8 cellular contexts compared by ENCODE assay signal in the genomic region with DNA sequence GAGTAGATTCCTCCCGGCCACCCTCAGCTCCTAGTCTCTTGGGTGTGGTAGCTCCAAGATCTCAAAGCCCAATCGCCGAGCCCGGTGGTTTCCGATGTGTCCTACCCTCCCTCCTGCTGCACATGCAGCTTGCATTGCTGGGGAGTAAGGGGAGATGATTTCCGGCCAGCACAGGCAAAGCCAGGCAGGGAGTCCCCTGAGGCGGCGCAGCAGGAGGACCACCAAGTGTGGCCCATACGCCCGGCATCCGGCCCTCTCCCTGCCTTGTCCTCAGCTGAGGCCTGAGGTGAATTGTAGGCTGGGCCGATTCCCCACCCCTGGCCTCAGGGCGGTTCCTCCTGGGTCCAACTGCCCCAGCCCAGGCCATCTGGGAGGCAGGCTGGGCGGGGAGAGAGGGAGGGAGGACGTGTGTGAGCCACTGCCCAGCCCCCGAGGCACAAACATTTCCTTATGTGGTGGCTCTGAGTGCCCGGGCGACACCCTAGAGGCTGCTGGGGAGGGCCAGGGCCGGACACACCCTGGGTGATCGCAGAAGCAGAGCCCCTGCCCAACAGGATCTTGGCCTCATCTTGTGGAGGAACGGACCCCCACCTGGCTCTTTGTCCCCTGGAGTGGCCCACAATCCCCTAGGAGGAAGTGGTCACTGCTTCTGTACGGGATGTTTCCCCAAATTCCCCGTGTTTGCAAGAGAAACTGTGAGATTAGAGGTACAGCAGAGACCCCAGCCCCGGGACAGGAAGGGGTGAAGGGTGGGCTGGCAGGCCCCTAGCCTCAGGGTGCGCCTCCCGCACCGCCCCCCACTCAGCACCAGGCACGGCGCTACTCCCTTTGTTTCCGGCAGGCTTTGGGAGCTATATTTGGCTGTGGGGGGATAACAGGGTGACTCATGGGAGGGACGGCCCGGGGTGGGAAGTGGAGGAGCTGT. TPM values are rescaled to one million over a fixed set of nuclear protein-coding genes. Genes with fewer than 3 reads are reported as not detected.
DNase-seq lines count a peak whose midpoint lies in the region; ATAC-seq and TF ChIP-seq lines count a peak whose summit lies in the region.

No MANE protein-coding gene starts in this region.

- peak in 1 of 3 experiments; percentile 6 for TF ChIP-seq CTCF in esophagus muscularis mucosa (IDR thresholded peaks at IDR 0.05)
- TF ChIP-seq CTCF in vagina (IDR thresholded peaks at IDR 0.05) = peak in 1 of 3 experiments; percentile 20

- H3K36me3 ChIP-seq in esophagus muscularis mucosa (no peaks in the 10 kb centered on the region), vagina (no peaks in the 10 kb centered on the region)

- peak overlapping the region; percentile 55 to 75 (median 59) for H3K4me3 ChIP-seq in esophagus muscularis mucosa
- peak overlapping the region; percentile 44 to 65 for H3K4me3 ChIP-seq in vagina

- H3K4me1 ChIP-seq in esophagus muscularis mucosa = peaks cover 52 to 66% (median 63%) of the 10 kb centered on the region in 4 donors
- H3K4me1 ChIP-seq in vagina = peaks cover 44% of the 10 kb centered on the region

- ATAC-seq in GM19438 (IDR thresholded peaks at IDR 0.05; ENCODE audit: low read depth, unreplicated experiment) (peak; percentile 50), HG03520 (IDR thresholded peaks at IDR 0.05; ENCODE audit: unreplicated experiment) (peak; percentile 45)

- H3K27ac ChIP-seq in esophagus muscularis mucosa (replicated peaks in 1 of 4) = peak overlapping the region; percentile 96 to 99 (median 98)
- peak overlapping the region; percentile 98 for H3K27ac ChIP-seq in vagina

- WGBS in esophagus muscularis mucosa = under 1% methylated on average over 17 of the region's 32 CpGs

- TF ChIP-seq POLR2A in esophagus muscularis mucosa (IDR thresholded peaks at IDR 0.05; ENCODE audit: low read depth) (peak; percentile 73), vagina (IDR thresholded peaks at IDR 0.05) (peak; percentile 14 to 74)

- peak; percentile 87 for DNase-seq in DMS 273 (lab: John Stamatoyannopoulos, UW; ENCODE audit: unreplicated experiment)
- DNase-seq in SIG-M5 treated with dmso at 0.1 percent for 504 hours (lab: John Stamatoyannopoulos, UW; ENCODE audit: unreplicated experiment) = peak; percentile 92
- DNase-seq in esophagus muscularis mucosa (ENCODE audit: extremely low spot score) = peak; percentile 98
- DNase-seq in mucosa of gallbladder (ENCODE audit: low spot score) = peak; percentile 94
- DNase-seq in vagina (ENCODE audit: extremely low spot score in 2 of 2) = peak in 1 of 2 donors; percentile 95
- no peak for DNase-seq in NCI-H345 (lab: John Stamatoyannopoulos, UW)

- no peak for TF ChIP-seq EP300 in esophagus muscularis mucosa (IDR thresholded peaks at IDR 0.05)

- H3K9me3 ChIP-seq in esophagus muscularis mucosa (no peaks in the 10 kb centered on the region), vagina (no peaks in the 10 kb centered on the region)

- H3K27me3 ChIP-seq in esophagus muscularis mucosa (no peaks in the 10 kb centered on the region), vagina (no peaks in the 10 kb centered on the region)

- intact Hi-C loops in esophagus muscularis mucosa (cut with DNase I) (no loop called here), vagina (cut with DNase I) (loop anchor here (2.0 kb wide), 1 partner anchor 54 kb away; no protein-coding TSS in a partner anchor)

RNA-seq across cellular contexts. Expression of a gene that starts 41.9 kb away (rescaled TPM):
- total RNA-seq in esophagus muscularis mucosa (100 to 1,000 TPM; 571 to 894 (median 806) TPM), mucosa of gallbladder (763 TPM), vagina (536 TPM)
